ENCODE assay signal across 9 cellular contexts in genomic region chr19:4660181-4660791, GRCh38. TPM values are rescaled to one million over a fixed set of nuclear protein-coding genes. Genes with fewer than 3 reads are reported as not detected.
DNase-seq lines count a peak whose midpoint lies in the region; ATAC-seq, FAIRE-seq and TF ChIP-seq lines count a peak whose summit lies in the region.
"Had no signal": no experiment of that assay in that cellular context is flagged by ENCODE, and none has a peak within 500 bp of the region (broad histone marks: within the 10 kb centered on the region; RNA-seq: fewer than 3 reads in every experiment).

No MANE protein-coding gene starts in this region.

- H3K9me3 ChIP-seq in IMR-90 (ENCODE audit: control insufficient read depth, insufficient read depth, low read length) (no peaks in the 10 kb centered on the region; the same call in 1 of the 2 replicates), left lung (no peaks in the 10 kb centered on the region), suprapubic skin (peaks cover 7% of the 10 kb centered on the region)

- no peak for TF ChIP-seq EP300 in suprapubic skin (IDR thresholded peaks at IDR 0.05)

- no peaks in the 10 kb centered on the region for H3K9me1 ChIP-seq in IMR-90 (ENCODE audit: insufficient read depth, low read length)

- in situ Hi-C loops in IMR-90 (cut with MboI; ENCODE audit: low sequenced_read_pairs): no loop called here

- H3K4me3 ChIP-seq in IMR-90 (ENCODE audit: insufficient read depth, low read depth, low read length) (no peak overlapping the region), left lung (no peak overlapping the region), suprapubic skin (no peak overlapping the region)

- ATAC-seq in IMR-90 (ENCODE audit: low read depth) (peak; percentile 40; the same call in 1 of the 2 replicates), left lung (peak; percentile 43), GM18498 (IDR thresholded peaks at IDR 0.05; ENCODE audit: unreplicated experiment) (no peak), GM21526 (IDR thresholded peaks at IDR 0.05; ENCODE audit: low FRiP score, unreplicated experiment) (no peak)

- H3K79me1 ChIP-seq in IMR-90 (ENCODE audit: low read depth in 1 of 2, low read length in 2 of 2): peaks cover 9 to 56% of the 10 kb centered on the region in 2 experiments; a peak in 3 of 4 replicates

- H3K14ac ChIP-seq in IMR-90 (replicated peaks; ENCODE audit: low read depth, low read length): no peak overlapping the region

- no TSS peak for BruUV-seq in IMR-90 (replicated peaks; lab: Mats Ljungman, UMichigan)

- TF ChIP-seq CTCF in D721Med (IDR thresholded peaks at IDR 0.05; ENCODE audit: insufficient read depth, missing control alignments) (peak; percentile 8), IMR-90 (conservative IDR thresholded peaks at IDR 0.05; ENCODE audit: low read depth, low read length) (no peak; the same call in 1 of the 2 replicates), VCaP (conservative IDR thresholded peaks at IDR 0.05) (peak; percentile 59), left lung (IDR thresholded peaks at IDR 0.05) (no peak), suprapubic skin (IDR thresholded peaks at IDR 0.05) (no peak)

- no peak overlapping the region for H2BK5ac ChIP-seq in IMR-90 (ENCODE audit: low read depth, low read length, poor library complexity, severe bottlenecking)

- H4K91ac ChIP-seq in IMR-90 (ENCODE audit: insufficient read depth, low read depth, low read length): no peak overlapping the region

- H3K23ac ChIP-seq in IMR-90 (ENCODE audit: low read depth, low read length): no peak overlapping the region

- H3K56ac ChIP-seq in IMR-90 (ENCODE audit: extremely low read depth, insufficient read depth, low read length): no peak overlapping the region

- POLR2A ChIA-PET in IMR-90 (lab: Charles Lee; ENCODE audit: unreplicated experiment): no interaction called here

- H2AFZ ChIP-seq in IMR-90 (replicated peaks; ENCODE audit: low read length, poor library complexity): peak overlapping the region; percentile 21

- 0 out of 2 replicates have a peak, but pooled peaks have one; percentile 8 for TF ChIP-seq RAD21 in IMR-90 (IDR thresholded peaks at IDR 0.05; ENCODE audit: low read length)

- H3K36me3 ChIP-seq in IMR-90 (ENCODE audit: control insufficient read depth, insufficient read depth, low read length) (peaks cover 67% of the 10 kb centered on the region), left lung (peaks cover 0 to 93% of the 10 kb centered on the region in 2 donors), suprapubic skin (peaks cover 94% of the 10 kb centered on the region)

- H4K20me1 ChIP-seq in IMR-90 (ENCODE audit: insufficient read depth, low read length): peaks cover 46% of the 10 kb centered on the region

- H3K9ac ChIP-seq in IMR-90 (ENCODE audit: low read depth, low read length): no peak overlapping the region

- no peak overlapping the region for H2BK15ac ChIP-seq in IMR-90 (ENCODE audit: low read depth, low read length)

- no peak overlapping the region for H3K18ac ChIP-seq in IMR-90 (ENCODE audit: low read depth, low read length)

- H4K8ac ChIP-seq in IMR-90 (ENCODE audit: low read depth in 2 of 2, low read length in 2 of 2): no peak overlapping the region

- no peak overlapping the region for H3K4me2 ChIP-seq in IMR-90 (ENCODE audit: low read depth, low read length)

- no peak overlapping the region for H2AK5ac ChIP-seq in IMR-90 (ENCODE audit: low read depth, low read length)

- intact Hi-C loops in IMR-90 (cut with micrococcal nuclease) (no loop called here), left lung (cut with DNase I) (no loop called here)

- H2BK120ac ChIP-seq in IMR-90 (ENCODE audit: low read depth, low read length): no peak overlapping the region

- no peak for TF ChIP-seq POLR2A in IMR-90 (IDR thresholded peaks at IDR 0.05; ENCODE audit: low read depth, low read length)
- TF ChIP-seq POLR2A in suprapubic skin (IDR thresholded peaks at IDR 0.05): no peak

- FAIRE-seq in D721Med (lab: Jason Lieb, UNC): no peak
- FAIRE-seq: RCC 7860 had no signal

- no peaks in the 10 kb centered on the region for H3K4me1 ChIP-seq in IMR-90 (ENCODE audit: control insufficient read depth, insufficient read depth, low read length)
- H3K4me1 ChIP-seq in left lung: no peaks in the 10 kb centered on the region
- H3K4me1 ChIP-seq in suprapubic skin: peaks cover 5% of the 10 kb centered on the region

- WGBS in IMR-90 (ENCODE audit: extremely low coverage in 2 of 2, insufficient read length in 1 of 2), 2 experiments: 100% methylated on average over 2 of the region's 15 CpGs; no CpG with 5 or more reads in 1 of the 2 experiments
- whole genome bisulfite sequencing in suprapubic skin: 82% methylated on average over 9 of the region's 15 CpGs

- dilution Hi-C loops in IMR-90 (cut with HindIII; ENCODE audit: low sequenced_read_pairs, unreplicated experiment): no loop called here

- H4K5ac ChIP-seq in IMR-90 (ENCODE audit: low read depth, low read length): no peak overlapping the region

- H3K4ac ChIP-seq in IMR-90 (ENCODE audit: low read depth, low read length): no peak overlapping the region

- no peak overlapping the region for H2AK9ac ChIP-seq in IMR-90 (replicated peaks; ENCODE audit: low read depth, low read length, poor library complexity)

- no peak overlapping the region for H2BK20ac ChIP-seq in IMR-90 (ENCODE audit: low read depth, low read length)

- CTCF ChIA-PET in IMR-90 (lab: Yijun Ruan, JAX): interaction anchor here (0.7 kb wide), 1 partner anchor 43 kb away, joined by 3 read pairs; no protein-coding TSS in a partner anchor

- H3K27ac ChIP-seq in IMR-90 (ENCODE audit: insufficient read depth, low read length) (no peak overlapping the region), VCaP (no peak overlapping the region), left lung (no peak overlapping the region), suprapubic skin (no peak overlapping the region)

- DNase-seq in D721Med (ENCODE audit: insufficient read length, low spot score) (no peak), IMR-90 (no peak), left lung (no peak), suprapubic skin (ENCODE audit: low spot score in 2 of 2) (no peak), NK-92 (lab: John Stamatoyannopoulos, UW; ENCODE audit: unreplicated experiment) (no peak)

- H3K27me3 ChIP-seq in IMR-90 (ENCODE audit: control insufficient read depth, insufficient read depth, low read length) (no peaks in the 10 kb centered on the region), left lung (no peaks in the 10 kb centered on the region), suprapubic skin (no peaks in the 10 kb centered on the region)

TF ChIP-seq in IMR-90, 13 proteins besides CTCF, POLR2A, EP300 and RAD21:
- TF ChIP-seq CEBPB (IDR thresholded peaks at IDR 0.05; ENCODE audit: low read depth, low read length) (no peak), NFE2L2 (IDR thresholded peaks at IDR 0.05; ENCODE audit: low read depth, low read length) (no peak), CHD1 (IDR thresholded peaks at IDR 0.05; ENCODE audit: low read depth, low read length) (no peak)
- TF ChIP-seq, protein P1, sequence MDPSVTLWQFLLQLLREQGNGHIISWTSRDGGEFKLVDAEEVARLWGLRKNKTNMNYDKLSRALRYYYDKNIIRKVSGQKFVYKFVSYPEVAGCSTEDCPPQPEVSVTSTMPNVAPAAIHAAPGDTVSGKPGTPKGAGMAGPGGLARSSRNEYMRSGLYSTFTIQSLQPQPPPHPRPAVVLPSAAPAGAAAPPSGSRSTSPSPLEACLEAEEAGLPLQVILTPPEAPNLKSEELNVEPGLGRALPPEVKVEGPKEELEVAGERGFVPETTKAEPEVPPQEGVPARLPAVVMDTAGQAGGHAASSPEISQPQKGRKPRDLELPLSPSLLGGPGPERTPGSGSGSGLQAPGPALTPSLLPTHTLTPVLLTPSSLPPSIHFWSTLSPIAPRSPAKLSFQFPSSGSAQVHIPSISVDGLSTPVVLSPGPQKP (IDR thresholded peaks at IDR 0.05; ENCODE audit: borderline replicate concordance, low read depth, low read length): no peak

RNA-seq across cellular contexts. Expression of gene MYDGF, which starts 9.9 kb away (rescaled TPM):
- total RNA-seq in IMR-90 (2012; rRNA removed): 160 and 203 TPM in 2 replicates
- polyA plus RNA-seq in IMR-90 (2012; rRNA removed): 310 and 381 TPM in 2 replicates
- polyA plus RNA-seq in IMR-90 (2012; cell fraction: cytosol; rRNA removed): 436 and 568 TPM in 2 replicates
- polyA plus RNA-seq in IMR-90 (2012; cell fraction: nucleus; rRNA removed; ENCODE audit: low replicate concordance): 93.6 and 181 TPM in 2 replicates
- 100 to 1,000 TPM in 1 of 2 donors, 10 to 100 TPM in 1; 98.2 to 156 TPM for total RNA-seq in left lung
- total RNA-seq in suprapubic skin: 10 to 100 TPM; 17.5 to 43.6 (median 28.3) TPM

RNA-seq across cellular contexts. Expression of gene TNFAIP8L1, which starts 21.0 kb away (rescaled TPM):
- total RNA-seq in IMR-90 (2012; rRNA removed) (2.5 and 3.1 TPM in 2 replicates), left lung (1 to 10 TPM; 5.9 to 8.6 TPM), suprapubic skin (1 to 10 TPM; 4.8 to 8.3 (median 7.0) TPM)
- 6.0 TPM in 2 replicates for polyA plus RNA-seq in IMR-90 (2012; rRNA removed)
- 5.1 and 7.1 TPM in 2 replicates for polyA plus RNA-seq in IMR-90 (2012; cell fraction: cytosol; rRNA removed)
- polyA plus RNA-seq in IMR-90 (2012; cell fraction: nucleus; rRNA removed; ENCODE audit: low replicate concordance): 2.3 and 2.9 TPM in 2 replicates

Comparison
In these comparisons a context has a peak if more than half of its experiments do, and no peak if none do; other contexts are left out.
1. CTCF ChIP-seq: peak in D721Med (single experiment) and VCaP (single experiment); none in IMR-90 (single experiment), left lung (0 of 2) and suprapubic skin (0 of 2).
2. ATAC-seq: peak in IMR-90 (single experiment) and left lung (single experiment); none in GM18498 (single experiment) and GM21526 (single experiment).